Comparison of ENCODE assay signal across 8 cellular contexts in genomic region chr17:74750327-74751069, GRCh38. TPM values are rescaled to one million over a fixed set of nuclear protein-coding genes. Genes with fewer than 3 reads are reported as not detected.
DNase-seq lines count a peak whose midpoint lies in the region; TF ChIP-seq lines count a peak whose summit lies in the region.

No MANE protein-coding gene starts in this region.

- POLR2A ChIA-PET in AG04449 (lab: Yijun Ruan, JAX) = interaction anchor here (1.0 to 2.5 kb wide), 3 partner anchors 10 to 122 kb away, joined by 3 to 10 read pairs (median 3); partner anchors contain the start of gene FDXR

- no peaks in the 10 kb centered on the region for H3K36me3 ChIP-seq in muscle layer of duodenum (ENCODE audit: control insufficient read depth in 1 of 2, insufficient read depth in 2 of 2, low read length in 2 of 2)

- H3K4me1 ChIP-seq in muscle layer of duodenum (ENCODE audit: control insufficient read depth in 1 of 2, insufficient read depth in 2 of 2, low read length in 2 of 2) = peaks cover 4 to 28% of the 10 kb centered on the region in 2 donors

- no peaks in the 10 kb centered on the region for H3K27me3 ChIP-seq in muscle layer of duodenum (ENCODE audit: low read depth, low read length)

- CTCF ChIA-PET in AG04449 (lab: Yijun Ruan, JAX) = interaction anchor here (0.8 to 5.2 kb wide), 10 partner anchors 9 to 113 kb away, joined by 3 to 27 read pairs (median 8); partner anchors contain the start of gene RAB37

- peak overlapping the region; percentile 90 to 98 (median 96) for H3K4me3 Mint-ChIP-seq in IgD-negative memory B cell
- peak overlapping the region; percentile 88 for H3K4me3 Mint-ChIP-seq in chondrocyte (ENCODE audit: unreplicated experiment)

- H3K27ac Mint-ChIP-seq in IgD-negative memory B cell (peak overlapping the region; percentile 61 to 85 (median 77)), chondrocyte (ENCODE audit: unreplicated experiment) (peak overlapping the region; percentile 93)

- peaks cover 4% of the 10 kb centered on the region for H3K36me3 Mint-ChIP-seq in IgD-negative memory B cell
- H3K36me3 Mint-ChIP-seq in chondrocyte (ENCODE audit: low read depth) = peaks cover 3% of the 10 kb centered on the region

- H3K4me3 ChIP-seq in AG04449 (ENCODE audit: low read depth, low read length) (peak overlapping the region; percentile 76), muscle layer of duodenum (ENCODE audit: low read depth in 1 of 2, low read length in 2 of 2) (peak overlapping the region; percentile 64 to 92)

- DNase-seq in AG04449 (ENCODE audit: low read depth, low spot score) = no peak
- DNase-seq in chondrocyte (ENCODE audit: low spot score) = no peak
- no peak for DNase-seq in DMS114 treated with DMSO at 0.1 percent for 48 hours (lab: John Stamatoyannopoulos, UW; ENCODE audit: unreplicated experiment)
- DNase-seq in NCI-H2029 treated with DMSO at 0.1 percent for 48 hours (lab: John Stamatoyannopoulos, UW) = no peak
- no peak for DNase-seq in AG08396 (ENCODE audit: low spot score)
- DNase-seq in NK-92 (lab: John Stamatoyannopoulos, UW; ENCODE audit: unreplicated experiment) = no peak

- H3K4me1 Mint-ChIP-seq in IgD-negative memory B cell (peaks cover 26 to 47% (median 39%) of the 10 kb centered on the region in 3 donors), chondrocyte (ENCODE audit: low read depth) (peaks cover 55% of the 10 kb centered on the region)

- H3K27me3 Mint-ChIP-seq in IgD-negative memory B cell (no peaks in the 10 kb centered on the region), chondrocyte (ENCODE audit: low read depth) (no peaks in the 10 kb centered on the region)

- peak overlapping the region; percentile 87 for H3K27ac ChIP-seq in muscle layer of duodenum (ENCODE audit: low read length)

- H3K9me3 Mint-ChIP-seq in IgD-negative memory B cell (no peaks in the 10 kb centered on the region), chondrocyte (ENCODE audit: low read depth) (no peaks in the 10 kb centered on the region)

- TF ChIP-seq CTCF in AG04449 (IDR thresholded peaks at IDR 0.05; ENCODE audit: insufficient read depth, low read length, missing control alignments) = no peak
- no peak for TF ChIP-seq CTCF in chondrocyte (IDR thresholded peaks at IDR 0.05)

- H3K9me3 ChIP-seq in muscle layer of duodenum (ENCODE audit: control insufficient read depth in 1 of 2, low read length in 2 of 2) = no peaks in the 10 kb centered on the region

RNA-seq across cellular contexts. Expression of gene NHERF1, which starts 2.1 kb away (rescaled TPM):
- polyA plus RNA-seq in IgD-negative memory B cell = 177 TPM
- 98.7 to 108 TPM (median 98.7 TPM) in 3 replicates for total RNA-seq in chondrocyte

RNA-seq across cellular contexts. Expression of gene RAB37, which starts 13.4 kb away (rescaled TPM):
- 76.5 TPM for polyA plus RNA-seq in IgD-negative memory B cell
- total RNA-seq in chondrocyte = 0.15 TPM in 1 of 3 replicates, not detected in the others

RNA-seq across cellular contexts. Expression of gene NAT9, which starts 25.6 kb away (rescaled TPM):
- polyA plus RNA-seq in IgD-negative memory B cell = 24.5 TPM
- 46.8 to 48.9 TPM (median 47.4 TPM) in 3 replicates for total RNA-seq in chondrocyte

RNA-seq across cellular contexts. Expression of gene CD300LF, which starts 37.8 kb away (rescaled TPM):
- polyA plus RNA-seq in IgD-negative memory B cell = not detected
- not detected in 3 replicates for total RNA-seq in chondrocyte
